ENCODE assay signal across 1 cellular context in the genomic region with DNA sequence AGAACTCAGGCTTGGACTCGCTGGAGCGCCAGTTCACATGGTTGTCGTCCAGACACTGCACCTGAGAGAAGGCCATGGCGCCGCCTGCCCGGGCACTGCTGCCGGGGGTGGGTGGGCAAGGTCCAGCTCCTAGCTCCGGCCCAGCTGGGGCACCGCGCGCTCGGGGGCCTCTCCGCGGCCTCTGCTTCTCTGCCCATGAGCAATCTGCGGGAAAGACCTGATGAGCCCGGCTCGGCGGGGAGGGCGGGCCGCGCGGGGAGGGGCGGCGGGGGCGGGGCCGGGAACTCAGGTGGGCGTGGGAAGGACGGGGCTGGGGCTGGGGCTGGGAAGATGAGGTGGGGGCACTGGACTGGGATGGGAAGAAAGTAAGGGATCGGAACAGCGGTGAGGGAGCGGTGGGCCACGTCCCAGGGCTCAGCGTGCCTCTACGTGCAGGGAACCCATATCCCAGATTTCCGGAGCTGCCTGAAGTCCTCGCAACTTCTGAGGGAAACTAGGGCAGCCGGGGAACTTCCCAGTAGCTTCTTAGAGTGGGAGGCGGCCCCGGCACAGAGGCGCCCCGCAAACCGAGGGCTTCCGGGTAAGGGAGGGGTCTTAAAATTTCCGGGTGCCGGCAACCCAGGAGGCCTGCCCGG.
TF ChIP-seq lines count a peak whose summit lies in the region.

No MANE protein-coding gene starts in this region.

TF ChIP-seq in HepG2, 621 proteins besides CTCF, POLR2A, EP300 and RAD21 (continued from another document and continues in another):
- TF ChIP-seq, protein P1, sequence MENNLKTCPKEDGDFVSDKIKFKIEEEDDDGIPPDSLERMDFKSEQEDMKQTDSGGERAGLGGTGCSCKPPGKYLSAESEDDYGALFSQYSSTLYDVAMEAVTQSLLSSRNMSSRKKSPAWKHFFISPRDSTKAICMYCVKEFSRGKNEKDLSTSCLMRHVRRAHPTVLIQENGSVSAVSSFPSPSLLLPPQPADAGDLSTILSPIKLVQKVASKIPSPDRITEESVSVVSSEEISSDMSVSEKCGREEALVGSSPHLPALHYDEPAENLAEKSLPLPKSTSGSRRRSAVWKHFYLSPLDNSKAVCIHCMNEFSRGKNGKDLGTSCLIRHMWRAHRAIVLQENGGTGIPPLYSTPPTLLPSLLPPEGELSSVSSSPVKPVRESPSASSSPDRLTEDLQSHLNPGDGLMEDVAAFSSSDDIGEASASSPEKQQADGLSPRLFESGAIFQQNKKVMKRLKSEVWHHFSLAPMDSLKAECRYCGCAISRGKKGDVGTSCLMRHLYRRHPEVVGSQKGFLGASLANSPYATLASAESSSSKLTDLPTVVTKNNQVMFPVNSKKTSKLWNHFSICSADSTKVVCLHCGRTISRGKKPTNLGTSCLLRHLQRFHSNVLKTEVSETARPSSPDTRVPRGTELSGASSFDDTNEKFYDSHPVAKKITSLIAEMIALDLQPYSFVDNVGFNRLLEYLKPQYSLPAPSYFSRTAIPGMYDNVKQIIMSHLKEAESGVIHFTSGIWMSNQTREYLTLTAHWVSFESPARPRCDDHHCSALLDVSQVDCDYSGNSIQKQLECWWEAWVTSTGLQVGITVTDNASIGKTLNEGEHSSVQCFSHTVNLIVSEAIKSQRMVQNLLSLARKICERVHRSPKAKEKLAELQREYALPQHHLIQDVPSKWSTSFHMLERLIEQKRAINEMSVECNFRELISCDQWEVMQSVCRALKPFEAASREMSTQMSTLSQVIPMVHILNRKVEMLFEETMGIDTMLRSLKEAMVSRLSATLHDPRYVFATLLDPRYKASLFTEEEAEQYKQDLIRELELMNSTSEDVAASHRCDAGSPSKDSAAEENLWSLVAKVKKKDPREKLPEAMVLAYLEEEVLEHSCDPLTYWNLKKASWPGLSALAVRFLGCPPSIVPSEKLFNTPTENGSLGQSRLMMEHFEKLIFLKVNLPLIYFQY (CRISPR knock-in tag; IDR thresholded peaks at IDR 0.05; ENCODE audit: borderline replicate concordance): peak; percentile 62; the same call in 1 of the 2 replicates
- TF ChIP-seq IRF1 (CRISPR knock-in tag; IDR thresholded peaks at IDR 0.05; ENCODE audit: low read depth) (no peak), ZBTB7A (CRISPR knock-in tag; IDR thresholded peaks at IDR 0.05) (0 out of 2 replicates have a peak, but pooled peaks have one; percentile 28), HNRNPL (IDR thresholded peaks at IDR 0.05; ENCODE audit: low read depth, low read length) (peak; percentile 90), NBN (conservative IDR thresholded peaks at IDR 0.05) (no peak), ZNF709 (CRISPR knock-in tag; IDR thresholded peaks at IDR 0.05) (no peak), ZNF432 (CRISPR knock-in tag; IDR thresholded peaks at IDR 0.05; ENCODE audit: borderline replicate concordance) (no peak), KLF12 (CRISPR knock-in tag; IDR thresholded peaks at IDR 0.05; ENCODE audit: borderline replicate concordance) (no peak), POLR2AphosphoS5 (IDR thresholded peaks at IDR 0.05; ENCODE audit: low read depth, low read length) (peak; percentile 62; the same call in 1 of the 2 replicates), ZNF543 (CRISPR knock-in tag; IDR thresholded peaks at IDR 0.05) (0 out of 2 replicates have a peak, but pooled peaks have one; percentile 8), ZNF558 (CRISPR knock-in tag; IDR thresholded peaks at IDR 0.05; ENCODE audit: borderline replicate concordance) (peak; percentile 61; the same call in 1 of the 2 replicates), ZNF343 (CRISPR knock-in tag; IDR thresholded peaks at IDR 0.05) (0 out of 2 replicates have a peak, but pooled peaks have one; percentile 45), GZF1 (CRISPR knock-in tag; IDR thresholded peaks at IDR 0.05) (no peak), ZMYM4 (CRISPR knock-in tag; IDR thresholded peaks at IDR 0.05) (no peak), MIER2 (CRISPR knock-in tag; IDR thresholded peaks at IDR 0.05) (no peak), ZNF30 (CRISPR knock-in tag; IDR thresholded peaks at IDR 0.05) (no peak), SMAD3 (CRISPR knock-in tag; IDR thresholded peaks at IDR 0.05) (0 out of 2 replicates have a peak, but pooled peaks have one; percentile 21), SIX4 (CRISPR knock-in tag; IDR thresholded peaks at IDR 0.05) (no peak), ZKSCAN5 (CRISPR knock-in tag; IDR thresholded peaks at IDR 0.05) (no peak), TEAD2 (CRISPR knock-in tag; IDR thresholded peaks at IDR 0.05) (no peak), ELK4 (CRISPR knock-in tag; IDR thresholded peaks at IDR 0.05; ENCODE audit: borderline replicate concordance) (no peak), RNF2 (conservative IDR thresholded peaks at IDR 0.05; ENCODE audit: low read depth) (no peak), NCOA2 (CRISPR knock-in tag; IDR thresholded peaks at IDR 0.05) (no peak), ZNF138 (CRISPR knock-in tag; IDR thresholded peaks at IDR 0.05; ENCODE audit: low read depth) (peak; percentile 63; the same call in 1 of the 2 replicates), GPN1 (CRISPR knock-in tag; IDR thresholded peaks at IDR 0.05; ENCODE audit: borderline replicate concordance) (no peak), CHD2 (IDR thresholded peaks at IDR 0.05; ENCODE audit: low read depth, low read length) (no peak), HNRNPUL1 (IDR thresholded peaks at IDR 0.05; ENCODE audit: low read depth, low read length) (no peak), ZBTB34 (CRISPR knock-in tag; IDR thresholded peaks at IDR 0.05) (no peak), ZNF670 (CRISPR knock-in tag; IDR thresholded peaks at IDR 0.05; ENCODE audit: borderline replicate concordance) (no peak), REXO4 (CRISPR knock-in tag; IDR thresholded peaks at IDR 0.05; ENCODE audit: borderline replicate concordance) (no peak)
- TF ChIP-seq, protein P2, sequence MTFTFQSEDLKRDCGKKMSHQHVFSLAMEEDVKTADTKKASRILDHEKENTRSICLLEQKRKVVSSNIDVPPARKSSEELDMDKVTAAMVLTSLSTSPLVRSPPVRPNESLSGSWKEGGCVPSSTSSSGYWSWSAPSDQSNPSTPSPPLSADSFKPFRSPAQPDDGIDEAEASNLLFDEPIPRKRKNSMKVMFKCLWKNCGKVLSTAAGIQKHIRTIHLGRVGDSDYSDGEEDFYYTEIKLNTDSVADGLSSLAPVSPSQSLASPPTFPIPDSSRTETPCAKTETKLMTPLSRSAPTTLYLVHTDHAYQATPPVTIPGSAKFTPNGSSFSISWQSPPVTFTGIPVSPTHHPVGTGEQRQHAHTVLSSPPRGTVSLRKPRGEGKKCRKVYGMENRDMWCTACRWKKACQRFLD (CRISPR knock-in tag; IDR thresholded peaks at IDR 0.05; ENCODE audit: borderline replicate concordance): no peak
- TF ChIP-seq, protein P3, sequence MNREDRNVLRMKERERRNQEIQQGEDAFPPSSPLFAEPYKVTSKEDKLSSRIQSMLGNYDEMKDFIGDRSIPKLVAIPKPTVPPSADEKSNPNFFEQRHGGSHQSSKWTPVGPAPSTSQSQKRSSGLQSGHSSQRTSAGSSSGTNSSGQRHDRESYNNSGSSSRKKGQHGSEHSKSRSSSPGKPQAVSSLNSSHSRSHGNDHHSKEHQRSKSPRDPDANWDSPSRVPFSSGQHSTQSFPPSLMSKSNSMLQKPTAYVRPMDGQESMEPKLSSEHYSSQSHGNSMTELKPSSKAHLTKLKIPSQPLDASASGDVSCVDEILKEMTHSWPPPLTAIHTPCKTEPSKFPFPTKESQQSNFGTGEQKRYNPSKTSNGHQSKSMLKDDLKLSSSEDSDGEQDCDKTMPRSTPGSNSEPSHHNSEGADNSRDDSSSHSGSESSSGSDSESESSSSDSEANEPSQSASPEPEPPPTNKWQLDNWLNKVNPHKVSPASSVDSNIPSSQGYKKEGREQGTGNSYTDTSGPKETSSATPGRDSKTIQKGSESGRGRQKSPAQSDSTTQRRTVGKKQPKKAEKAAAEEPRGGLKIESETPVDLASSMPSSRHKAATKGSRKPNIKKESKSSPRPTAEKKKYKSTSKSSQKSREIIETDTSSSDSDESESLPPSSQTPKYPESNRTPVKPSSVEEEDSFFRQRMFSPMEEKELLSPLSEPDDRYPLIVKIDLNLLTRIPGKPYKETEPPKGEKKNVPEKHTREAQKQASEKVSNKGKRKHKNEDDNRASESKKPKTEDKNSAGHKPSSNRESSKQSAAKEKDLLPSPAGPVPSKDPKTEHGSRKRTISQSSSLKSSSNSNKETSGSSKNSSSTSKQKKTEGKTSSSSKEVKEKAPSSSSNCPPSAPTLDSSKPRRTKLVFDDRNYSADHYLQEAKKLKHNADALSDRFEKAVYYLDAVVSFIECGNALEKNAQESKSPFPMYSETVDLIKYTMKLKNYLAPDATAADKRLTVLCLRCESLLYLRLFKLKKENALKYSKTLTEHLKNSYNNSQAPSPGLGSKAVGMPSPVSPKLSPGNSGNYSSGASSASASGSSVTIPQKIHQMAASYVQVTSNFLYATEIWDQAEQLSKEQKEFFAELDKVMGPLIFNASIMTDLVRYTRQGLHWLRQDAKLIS (CRISPR knock-in tag; IDR thresholded peaks at IDR 0.05): no peak
- TF ChIP-seq, protein P4, sequence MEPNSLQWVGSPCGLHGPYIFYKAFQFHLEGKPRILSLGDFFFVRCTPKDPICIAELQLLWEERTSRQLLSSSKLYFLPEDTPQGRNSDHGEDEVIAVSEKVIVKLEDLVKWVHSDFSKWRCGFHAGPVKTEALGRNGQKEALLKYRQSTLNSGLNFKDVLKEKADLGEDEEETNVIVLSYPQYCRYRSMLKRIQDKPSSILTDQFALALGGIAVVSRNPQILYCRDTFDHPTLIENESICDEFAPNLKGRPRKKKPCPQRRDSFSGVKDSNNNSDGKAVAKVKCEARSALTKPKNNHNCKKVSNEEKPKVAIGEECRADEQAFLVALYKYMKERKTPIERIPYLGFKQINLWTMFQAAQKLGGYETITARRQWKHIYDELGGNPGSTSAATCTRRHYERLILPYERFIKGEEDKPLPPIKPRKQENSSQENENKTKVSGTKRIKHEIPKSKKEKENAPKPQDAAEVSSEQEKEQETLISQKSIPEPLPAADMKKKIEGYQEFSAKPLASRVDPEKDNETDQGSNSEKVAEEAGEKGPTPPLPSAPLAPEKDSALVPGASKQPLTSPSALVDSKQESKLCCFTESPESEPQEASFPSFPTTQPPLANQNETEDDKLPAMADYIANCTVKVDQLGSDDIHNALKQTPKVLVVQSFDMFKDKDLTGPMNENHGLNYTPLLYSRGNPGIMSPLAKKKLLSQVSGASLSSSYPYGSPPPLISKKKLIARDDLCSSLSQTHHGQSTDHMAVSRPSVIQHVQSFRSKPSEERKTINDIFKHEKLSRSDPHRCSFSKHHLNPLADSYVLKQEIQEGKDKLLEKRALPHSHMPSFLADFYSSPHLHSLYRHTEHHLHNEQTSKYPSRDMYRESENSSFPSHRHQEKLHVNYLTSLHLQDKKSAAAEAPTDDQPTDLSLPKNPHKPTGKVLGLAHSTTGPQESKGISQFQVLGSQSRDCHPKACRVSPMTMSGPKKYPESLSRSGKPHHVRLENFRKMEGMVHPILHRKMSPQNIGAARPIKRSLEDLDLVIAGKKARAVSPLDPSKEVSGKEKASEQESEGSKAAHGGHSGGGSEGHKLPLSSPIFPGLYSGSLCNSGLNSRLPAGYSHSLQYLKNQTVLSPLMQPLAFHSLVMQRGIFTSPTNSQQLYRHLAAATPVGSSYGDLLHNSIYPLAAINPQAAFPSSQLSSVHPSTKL (CRISPR knock-in tag; IDR thresholded peaks at IDR 0.05): 0 out of 2 replicates have a peak, but pooled peaks have one; percentile 21
- TF ChIP-seq, protein P5, sequence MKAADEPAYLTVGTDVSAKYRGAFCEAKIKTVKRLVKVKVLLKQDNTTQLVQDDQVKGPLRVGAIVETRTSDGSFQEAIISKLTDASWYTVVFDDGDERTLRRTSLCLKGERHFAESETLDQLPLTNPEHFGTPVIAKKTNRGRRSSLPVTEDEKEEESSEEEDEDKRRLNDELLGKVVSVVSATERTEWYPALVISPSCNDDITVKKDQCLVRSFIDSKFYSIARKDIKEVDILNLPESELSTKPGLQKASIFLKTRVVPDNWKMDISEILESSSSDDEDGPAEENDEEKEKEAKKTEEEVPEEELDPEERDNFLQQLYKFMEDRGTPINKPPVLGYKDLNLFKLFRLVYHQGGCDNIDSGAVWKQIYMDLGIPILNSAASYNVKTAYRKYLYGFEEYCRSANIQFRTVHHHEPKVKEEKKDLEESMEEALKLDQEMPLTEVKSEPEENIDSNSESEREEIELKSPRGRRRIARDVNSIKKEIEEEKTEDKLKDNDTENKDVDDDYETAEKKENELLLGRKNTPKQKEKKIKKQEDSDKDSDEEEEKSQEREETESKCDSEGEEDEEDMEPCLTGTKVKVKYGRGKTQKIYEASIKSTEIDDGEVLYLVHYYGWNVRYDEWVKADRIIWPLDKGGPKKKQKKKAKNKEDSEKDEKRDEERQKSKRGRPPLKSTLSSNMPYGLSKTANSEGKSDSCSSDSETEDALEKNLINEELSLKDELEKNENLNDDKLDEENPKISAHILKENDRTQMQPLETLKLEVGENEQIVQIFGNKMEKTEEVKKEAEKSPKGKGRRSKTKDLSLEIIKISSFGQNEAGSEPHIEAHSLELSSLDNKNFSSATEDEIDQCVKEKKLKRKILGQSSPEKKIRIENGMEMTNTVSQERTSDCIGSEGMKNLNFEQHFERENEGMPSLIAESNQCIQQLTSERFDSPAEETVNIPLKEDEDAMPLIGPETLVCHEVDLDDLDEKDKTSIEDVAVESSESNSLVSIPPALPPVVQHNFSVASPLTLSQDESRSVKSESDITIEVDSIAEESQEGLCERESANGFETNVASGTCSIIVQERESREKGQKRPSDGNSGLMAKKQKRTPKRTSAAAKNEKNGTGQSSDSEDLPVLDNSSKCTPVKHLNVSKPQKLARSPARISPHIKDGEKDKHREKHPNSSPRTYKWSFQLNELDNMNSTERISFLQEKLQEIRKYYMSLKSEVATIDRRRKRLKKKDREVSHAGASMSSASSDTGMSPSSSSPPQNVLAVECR (CRISPR knock-in tag; IDR thresholded peaks at IDR 0.05; ENCODE audit: borderline replicate concordance): peak; percentile 63; the same call in 1 of the 2 replicates
